Comparison of ENCODE assay signal across 8 cellular contexts in genomic region chr12:92506460-92506859, GRCh38.
DNase-seq lines count a peak whose midpoint lies in the region; ATAC-seq and TF ChIP-seq lines count a peak whose summit lies in the region.

No MANE protein-coding gene starts in this region.

- peak overlapping the region; percentile 81 to 83 for H3K4me3 Mint-ChIP-seq in effector memory CD8-positive, alpha-beta T cell
- peak overlapping the region; percentile 88 for H3K4me3 Mint-ChIP-seq in neural crest cell

- H3K27ac ChIP-seq in DOHH2 (ENCODE audit: low read depth, low read length), result no peak overlapping the region

- peaks cover 6% of the 10 kb centered on the region for H3K36me3 Mint-ChIP-seq in effector memory CD8-positive, alpha-beta T cell (ENCODE audit: insufficient read depth)
- H3K36me3 Mint-ChIP-seq in neural crest cell (ENCODE audit: low read depth), result peaks cover 5% of the 10 kb centered on the region

- H3K4me1 Mint-ChIP-seq in effector memory CD8-positive, alpha-beta T cell (ENCODE audit: low read depth in 2 of 2), result peaks cover 21 to 34% of the 10 kb centered on the region in 2 donors
- H3K4me1 Mint-ChIP-seq in neural crest cell, result peaks cover 60% of the 10 kb centered on the region

- no peak for ATAC-seq in effector memory CD8-positive, alpha-beta T cell (replicated peaks)

- in situ Hi-C loops in HAP-1 (cut with MboI; ENCODE audit: low sequenced_read_pairs), result no loop called here

- H3K27ac Mint-ChIP-seq in effector memory CD8-positive, alpha-beta T cell, result peak overlapping the region; percentile 86 to 97
- peak overlapping the region; percentile 72 for H3K27ac Mint-ChIP-seq in neural crest cell (ENCODE audit: unreplicated experiment)

- H3K4me3 ChIP-seq in DOHH2 (ENCODE audit: low read length), result peak overlapping the region; percentile 66; the same call in 1 of the 2 replicates
- H3K4me3 ChIP-seq in BE2C (ENCODE audit: low read depth, low read length), result no peak overlapping the region
- H3K4me3 ChIP-seq in HAP-1, result no peak overlapping the region

- TF ChIP-seq CTCF in DOHH2 (IDR thresholded peaks at IDR 0.05; ENCODE audit: low read depth, low read length, poor library complexity, severe bottlenecking), result no peak
- TF ChIP-seq CTCF in neural crest cell (conservative IDR thresholded peaks at IDR 0.05), result no peak
- no peak for TF ChIP-seq CTCF in BE2C (IDR thresholded peaks at IDR 0.05; ENCODE audit: low read depth, low read length)

- peaks cover 0 to 1% of the 10 kb centered on the region in 2 donors for H3K9me3 Mint-ChIP-seq in effector memory CD8-positive, alpha-beta T cell
- peaks cover 7% of the 10 kb centered on the region for H3K9me3 Mint-ChIP-seq in neural crest cell

- H3K36me3 ChIP-seq in DOHH2 (ENCODE audit: control insufficient read depth, low read length) (no peaks in the 10 kb centered on the region), BE2C (no peaks in the 10 kb centered on the region), HAP-1 (replicated peaks) (no peaks in the 10 kb centered on the region)

- peaks cover 44% of the 10 kb centered on the region for H3K4me1 ChIP-seq in DOHH2 (ENCODE audit: control insufficient read depth, low read length)
- no peaks in the 10 kb centered on the region for H3K4me1 ChIP-seq in BE2C
- no peaks in the 10 kb centered on the region for H3K4me1 ChIP-seq in HAP-1

- H3K9me3 ChIP-seq in DOHH2 (ENCODE audit: control insufficient read depth, insufficient read depth, low read length) (peaks cover 3% of the 10 kb centered on the region; the same call in 1 of the 2 replicates), BE2C (no peaks in the 10 kb centered on the region), HAP-1 (no peaks in the 10 kb centered on the region)

- DNase-seq in NCI-H69 (lab: John Stamatoyannopoulos, UW) (peak; percentile 77), neural crest cell (ENCODE audit: low read depth, low spot score) (no peak), AML-193 (lab: John Stamatoyannopoulos, UW) (no peak), GOT3 (lab: John Stamatoyannopoulos, UW) (no peak), BE2C (no peak), HAP-1 (ENCODE audit: low spot score in 2 of 2) (no peak)
- DNase-seq in effector memory CD8-positive, alpha-beta T cell, result no peak

- H3F3A ChIP-seq in DOHH2 (ENCODE audit: control insufficient read depth, insufficient read depth), result no peaks in the 10 kb centered on the region

- no peaks in the 10 kb centered on the region for H3K79me2 ChIP-seq in DOHH2 (ENCODE audit: control insufficient read depth, low read length)

- no peaks in the 10 kb centered on the region for H4K20me1 ChIP-seq in DOHH2 (ENCODE audit: control insufficient read depth, insufficient read depth, low read depth, low read length)

- H3K4me2 ChIP-seq in DOHH2 (ENCODE audit: low read length), result peak overlapping the region; percentile 71

- H3K27me3 ChIP-seq in DOHH2 (ENCODE audit: control insufficient read depth, low read length), result no peaks in the 10 kb centered on the region
- H3K27me3 ChIP-seq in BE2C, result no peaks in the 10 kb centered on the region
- no peaks in the 10 kb centered on the region for H3K27me3 ChIP-seq in HAP-1 (ENCODE audit: low read depth)

- no peaks in the 10 kb centered on the region for H3K27me3 Mint-ChIP-seq in effector memory CD8-positive, alpha-beta T cell
- no peaks in the 10 kb centered on the region for H3K27me3 Mint-ChIP-seq in neural crest cell (ENCODE audit: low read depth)

- H3K9me2 ChIP-seq in DOHH2 (replicated peaks; ENCODE audit: control insufficient read depth, low read length), result no peaks in the 10 kb centered on the region
